ENCODE assay signal across 7 cellular contexts in the genomic region with DNA sequence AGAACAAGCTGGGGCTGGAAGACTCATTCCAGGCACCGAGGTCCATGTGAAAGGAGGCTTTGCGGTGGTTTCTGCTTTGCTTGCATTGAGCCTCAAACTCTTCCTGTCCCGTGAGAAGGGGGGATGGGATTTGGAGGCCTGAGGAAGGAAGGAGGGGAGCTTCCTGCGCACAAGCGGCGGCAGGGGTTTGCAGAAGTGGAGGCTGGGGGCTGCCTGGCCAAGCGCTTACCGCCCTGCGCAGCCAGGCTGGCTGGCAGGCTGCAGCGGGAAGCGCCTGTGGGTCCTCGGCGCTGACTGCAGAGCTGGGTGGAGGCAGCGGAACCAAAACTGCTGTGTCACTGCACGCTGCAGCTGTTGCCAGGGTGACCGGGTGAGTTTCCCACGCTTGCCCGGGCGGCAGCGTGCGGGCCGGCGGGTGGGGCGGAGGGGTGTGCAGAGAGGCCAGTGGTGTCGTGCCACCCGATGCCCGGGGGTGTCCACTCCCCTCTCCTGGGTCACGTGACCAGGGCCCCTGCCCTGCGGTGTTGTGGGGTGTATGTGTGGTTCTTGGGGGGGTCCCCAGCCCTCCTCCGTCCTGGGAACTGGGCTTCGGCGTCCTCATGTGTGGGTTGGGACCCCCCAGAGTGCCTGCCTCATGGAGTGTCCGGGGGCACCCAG.
DNase-seq lines count a peak whose midpoint lies in the region; ATAC-seq and TF ChIP-seq lines count a peak whose summit lies in the region.

No MANE protein-coding gene starts in this region.

- no peaks in the 10 kb centered on the region for H3K27me3 ChIP-seq in liver (ENCODE audit: control insufficient read depth in 4 of 4, insufficient read depth in 4 of 4, low read length in 3 of 4)

- peaks cover 0 to 20% (median 10%) of the 10 kb centered on the region in 4 donors for H3K36me3 ChIP-seq in liver (ENCODE audit: control insufficient read depth in 4 of 4, insufficient read depth in 3 of 4, low read depth in 1 of 4, low read length in 3 of 4)

- peaks cover 18% of the 10 kb centered on the region for H3K27me3 Mint-ChIP-seq in activated CD4-positive, alpha-beta T cell treated with anti-CD3 and anti-CD28 coated beads, Interleukin-2, amount 10 ng/mL, durations not matched to agents 24 days and 14 days
- no peaks in the 10 kb centered on the region for H3K27me3 Mint-ChIP-seq in dendritic cell treated with granulocyte-macrophage colony-stimulating factor and Interleukin-4, amounts not matched to agents 40 ng/mL and 50 ng/mL, for 4 days

- no peaks in the 10 kb centered on the region for H3K36me3 Mint-ChIP-seq in activated CD4-positive, alpha-beta T cell treated with anti-CD3 and anti-CD28 coated beads, Interleukin-2, amount 10 ng/mL, durations not matched to agents 24 days and 14 days (ENCODE audit: low read depth)
- peaks cover 99% of the 10 kb centered on the region for H3K36me3 Mint-ChIP-seq in dendritic cell treated with granulocyte-macrophage colony-stimulating factor and Interleukin-4, amounts not matched to agents 40 ng/mL and 50 ng/mL, for 4 days (ENCODE audit: low read depth)

- WGBS in liver, result 19% methylated on average over 33 of the region's 33 CpGs

- peak overlapping the region; percentile 54 for H3K27ac Mint-ChIP-seq in activated CD4-positive, alpha-beta T cell treated with anti-CD3 and anti-CD28 coated beads, Interleukin-2, amount 10 ng/mL, durations not matched to agents 24 days and 14 days
- H3K27ac Mint-ChIP-seq in dendritic cell treated with granulocyte-macrophage colony-stimulating factor and Interleukin-4, amounts not matched to agents 40 ng/mL and 50 ng/mL, for 4 days, result peak overlapping the region; percentile 96

- intact Hi-C loops in activated CD4-positive, alpha-beta T cell treated with anti-CD3 and anti-CD28 coated beads, Interleukin-2, amount 10 ng/mL, durations not matched to agents 24 days and 14 days (cut with micrococcal nuclease), result loop anchor here (1.0 to 2.0 kb wide), 2 partner anchors 16 to 36 kb away; no protein-coding TSS in a partner anchor
- intact Hi-C loops in dendritic cell treated with granulocyte-macrophage colony-stimulating factor and Interleukin-4, amounts not matched to agents 40 ng/mL and 50 ng/mL, for 4 days (cut with micrococcal nuclease), result loop anchor here (2.0 to 10.0 kb wide), 3 partner anchors 34 to 62 kb away; no protein-coding TSS in a partner anchor

- H3K9me3 Mint-ChIP-seq in activated CD4-positive, alpha-beta T cell treated with anti-CD3 and anti-CD28 coated beads, Interleukin-2, amount 10 ng/mL, durations not matched to agents 24 days and 14 days, result no peaks in the 10 kb centered on the region
- no peaks in the 10 kb centered on the region for H3K9me3 Mint-ChIP-seq in dendritic cell treated with granulocyte-macrophage colony-stimulating factor and Interleukin-4, amounts not matched to agents 40 ng/mL and 50 ng/mL, for 4 days

- peak overlapping the region; percentile 72 to 78 for H3K27ac ChIP-seq in liver (ENCODE audit: low read depth in 1 of 2, low read length in 2 of 2)

- H3K4me1 ChIP-seq in liver (ENCODE audit: control insufficient read depth in 4 of 4, insufficient read depth in 4 of 4, low read length in 3 of 4), result peaks cover 61 to 100% (median 91%) of the 10 kb centered on the region in 4 donors

- H3K9ac ChIP-seq in liver (ENCODE audit: low read depth in 1 of 2, low read length in 2 of 2), result peak overlapping the region in 1 of 2 donors; percentile 16

- ATAC-seq in GM18520 (IDR thresholded peaks at IDR 0.05; ENCODE audit: unreplicated experiment) (peak; percentile 75), HG03025 (IDR thresholded peaks at IDR 0.05; ENCODE audit: low FRiP score, unreplicated experiment) (peak; percentile 62)

- TF ChIP-seq RAD21 in liver (IDR thresholded peaks at IDR 0.05), result peak; percentile 46 to 62

- TF ChIP-seq CTCF in liver (IDR thresholded peaks at IDR 0.05; ENCODE audit: low read depth, low read length, missing input control), result no peak

- no peak overlapping the region for H3K4me3 ChIP-seq in liver (ENCODE audit: low read depth in 1 of 3, low read length in 3 of 3)

- peaks cover 25% of the 10 kb centered on the region for H3K4me1 Mint-ChIP-seq in activated CD4-positive, alpha-beta T cell treated with anti-CD3 and anti-CD28 coated beads, Interleukin-2, amount 10 ng/mL, durations not matched to agents 24 days and 14 days
- H3K4me1 Mint-ChIP-seq in dendritic cell treated with granulocyte-macrophage colony-stimulating factor and Interleukin-4, amounts not matched to agents 40 ng/mL and 50 ng/mL, for 4 days (ENCODE audit: low read depth), result peaks cover 100% of the 10 kb centered on the region

- H3K9me3 ChIP-seq in liver (ENCODE audit: control insufficient read depth in 4 of 4, low read length in 3 of 4), result no peaks in the 10 kb centered on the region

- DNase-seq in NCI-H345 (lab: John Stamatoyannopoulos, UW), result peak; percentile 62
- peak; percentile 94 for DNase-seq in activated CD4-positive, alpha-beta T cell treated with anti-CD3 and anti-CD28 coated beads, Interleukin-2, amount 10 ng/mL, durations not matched to agents 24 days and 14 days
- peak; percentile 80 for DNase-seq in stimulated activated CD4-positive, alpha-beta T cell treated with anti-CD3 and anti-CD28 coated beads, Interleukin-4, amount 100 ng/mL, for 1 hour

- H3K4me3 Mint-ChIP-seq in activated CD4-positive, alpha-beta T cell treated with anti-CD3 and anti-CD28 coated beads, Interleukin-2, amount 10 ng/mL, durations not matched to agents 24 days and 14 days, result peak overlapping the region; percentile 72
- H3K4me3 Mint-ChIP-seq in dendritic cell treated with granulocyte-macrophage colony-stimulating factor and Interleukin-4, amounts not matched to agents 40 ng/mL and 50 ng/mL, for 4 days, result peak overlapping the region; percentile 67

TF ChIP-seq in liver, 16 proteins besides CTCF, POLR2A, EP300 and RAD21:
- TF ChIP-seq HNF4G (IDR thresholded peaks at IDR 0.05) (no peak), EGR1 (IDR thresholded peaks at IDR 0.05; ENCODE audit: low read depth in 2 of 2) (peak in 1 of 2 donors; percentile 50), GABPA (IDR thresholded peaks at IDR 0.05 in 1 of 2, conservative IDR thresholded peaks at IDR 0.05 in 1 of 2) (no peak), FOXA2 (IDR thresholded peaks at IDR 0.05) (no peak), TAF1 (conservative IDR thresholded peaks at IDR 0.05) (no peak), FOXA1 (IDR thresholded peaks at IDR 0.05) (no peak), RXRA (IDR thresholded peaks at IDR 0.05) (peak in 1 of 2 donors; percentile 37), NR2F2 (IDR thresholded peaks at IDR 0.05) (no peak), YY1 (IDR thresholded peaks at IDR 0.05) (peak; percentile 32), JUND (IDR thresholded peaks at IDR 0.05) (no peak), HNF4A (conservative IDR thresholded peaks at IDR 0.05) (peak in 1 of 2 donors; percentile 12), SP1 (IDR thresholded peaks at IDR 0.05) (peak; percentile 43)
- TF ChIP-seq, protein P1, sequence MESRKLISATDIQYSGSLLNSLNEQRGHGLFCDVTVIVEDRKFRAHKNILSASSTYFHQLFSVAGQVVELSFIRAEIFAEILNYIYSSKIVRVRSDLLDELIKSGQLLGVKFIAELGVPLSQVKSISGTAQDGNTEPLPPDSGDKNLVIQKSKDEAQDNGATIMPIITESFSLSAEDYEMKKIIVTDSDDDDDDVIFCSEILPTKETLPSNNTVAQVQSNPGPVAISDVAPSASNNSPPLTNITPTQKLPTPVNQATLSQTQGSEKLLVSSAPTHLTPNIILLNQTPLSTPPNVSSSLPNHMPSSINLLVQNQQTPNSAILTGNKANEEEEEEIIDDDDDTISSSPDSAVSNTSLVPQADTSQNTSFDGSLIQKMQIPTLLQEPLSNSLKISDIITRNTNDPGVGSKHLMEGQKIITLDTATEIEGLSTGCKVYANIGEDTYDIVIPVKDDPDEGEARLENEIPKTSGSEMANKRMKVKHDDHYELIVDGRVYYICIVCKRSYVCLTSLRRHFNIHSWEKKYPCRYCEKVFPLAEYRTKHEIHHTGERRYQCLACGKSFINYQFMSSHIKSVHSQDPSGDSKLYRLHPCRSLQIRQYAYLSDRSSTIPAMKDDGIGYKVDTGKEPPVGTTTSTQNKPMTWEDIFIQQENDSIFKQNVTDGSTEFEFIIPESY (IDR thresholded peaks at IDR 0.05), result no peak
- TF ChIP-seq, protein P2, sequence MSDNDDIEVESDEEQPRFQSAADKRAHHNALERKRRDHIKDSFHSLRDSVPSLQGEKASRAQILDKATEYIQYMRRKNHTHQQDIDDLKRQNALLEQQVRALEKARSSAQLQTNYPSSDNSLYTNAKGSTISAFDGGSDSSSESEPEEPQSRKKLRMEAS (IDR thresholded peaks at IDR 0.05), result peak; percentile 89
- TF ChIP-seq, protein P3, sequence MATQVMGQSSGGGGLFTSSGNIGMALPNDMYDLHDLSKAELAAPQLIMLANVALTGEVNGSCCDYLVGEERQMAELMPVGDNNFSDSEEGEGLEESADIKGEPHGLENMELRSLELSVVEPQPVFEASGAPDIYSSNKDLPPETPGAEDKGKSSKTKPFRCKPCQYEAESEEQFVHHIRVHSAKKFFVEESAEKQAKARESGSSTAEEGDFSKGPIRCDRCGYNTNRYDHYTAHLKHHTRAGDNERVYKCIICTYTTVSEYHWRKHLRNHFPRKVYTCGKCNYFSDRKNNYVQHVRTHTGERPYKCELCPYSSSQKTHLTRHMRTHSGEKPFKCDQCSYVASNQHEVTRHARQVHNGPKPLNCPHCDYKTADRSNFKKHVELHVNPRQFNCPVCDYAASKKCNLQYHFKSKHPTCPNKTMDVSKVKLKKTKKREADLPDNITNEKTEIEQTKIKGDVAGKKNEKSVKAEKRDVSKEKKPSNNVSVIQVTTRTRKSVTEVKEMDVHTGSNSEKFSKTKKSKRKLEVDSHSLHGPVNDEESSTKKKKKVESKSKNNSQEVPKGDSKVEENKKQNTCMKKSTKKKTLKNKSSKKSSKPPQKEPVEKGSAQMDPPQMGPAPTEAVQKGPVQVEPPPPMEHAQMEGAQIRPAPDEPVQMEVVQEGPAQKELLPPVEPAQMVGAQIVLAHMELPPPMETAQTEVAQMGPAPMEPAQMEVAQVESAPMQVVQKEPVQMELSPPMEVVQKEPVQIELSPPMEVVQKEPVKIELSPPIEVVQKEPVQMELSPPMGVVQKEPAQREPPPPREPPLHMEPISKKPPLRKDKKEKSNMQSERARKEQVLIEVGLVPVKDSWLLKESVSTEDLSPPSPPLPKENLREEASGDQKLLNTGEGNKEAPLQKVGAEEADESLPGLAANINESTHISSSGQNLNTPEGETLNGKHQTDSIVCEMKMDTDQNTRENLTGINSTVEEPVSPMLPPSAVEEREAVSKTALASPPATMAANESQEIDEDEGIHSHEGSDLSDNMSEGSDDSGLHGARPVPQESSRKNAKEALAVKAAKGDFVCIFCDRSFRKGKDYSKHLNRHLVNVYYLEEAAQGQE (IDR thresholded peaks at IDR 0.05), result no peak
- TF ChIP-seq, protein P4, sequence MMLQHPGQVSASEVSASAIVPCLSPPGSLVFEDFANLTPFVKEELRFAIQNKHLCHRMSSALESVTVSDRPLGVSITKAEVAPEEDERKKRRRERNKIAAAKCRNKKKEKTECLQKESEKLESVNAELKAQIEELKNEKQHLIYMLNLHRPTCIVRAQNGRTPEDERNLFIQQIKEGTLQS (IDR thresholded peaks at IDR 0.05), result no peak
